Comparison of ENCODE assay signal across 10 cellular contexts in genomic region chr19:534088-534487, GRCh38. TPM values are rescaled to one million over a fixed set of nuclear protein-coding genes. Genes with fewer than 3 reads are reported as not detected.
A peak's percentile ranks its signal among the peaks of the same experiment; 100 is the strongest.
DNase-seq lines count a peak whose midpoint lies in the region; ATAC-seq and TF ChIP-seq lines count a peak whose summit lies in the region.
"Had no signal": no experiment of that assay in that cellular context is flagged by ENCODE, and none has a peak within 500 bp of the region (broad histone marks: within the 10 kb centered on the region; RNA-seq: fewer than 3 reads in every experiment).

No MANE protein-coding gene starts in this region.

- TF ChIP-seq CTCF in GM12864 (IDR thresholded peaks at IDR 0.05; ENCODE audit: low read depth, low read length, missing control alignments) = peak; percentile 17
- TF ChIP-seq CTCF in VCaP (conservative IDR thresholded peaks at IDR 0.05) = no peak
- no peak for TF ChIP-seq CTCF in gastroesophageal sphincter (IDR thresholded peaks at IDR 0.05)

- H3K9ac ChIP-seq in skeletal muscle satellite cell (ENCODE audit: low read depth, low read length) = peak overlapping the region; percentile 97

- H3K4me2 ChIP-seq in skeletal muscle satellite cell (ENCODE audit: low read length) = peak overlapping the region; percentile 97

- no peaks in the 10 kb centered on the region for H3K27me3 ChIP-seq in gastroesophageal sphincter
- no peaks in the 10 kb centered on the region for H3K27me3 ChIP-seq in skeletal muscle satellite cell (ENCODE audit: control insufficient read depth, insufficient read depth, low read length)

- peaks cover 3 to 40% of the 10 kb centered on the region in 2 donors for H3K36me3 ChIP-seq in gastroesophageal sphincter
- H3K36me3 ChIP-seq in skeletal muscle satellite cell (ENCODE audit: insufficient read depth, low read length) = peaks cover 16% of the 10 kb centered on the region

- H3K9me3 ChIP-seq in gastroesophageal sphincter (no peaks in the 10 kb centered on the region), skeletal muscle satellite cell (replicated peaks; ENCODE audit: low read length) (no peaks in the 10 kb centered on the region)

- WGBS in gastroesophageal sphincter (ENCODE audit: low coverage in 1 of 2), 2 donors = 50 to 65% methylated on average over 1 to 12 of the region's 14 CpGs

- H3K4me3 ChIP-seq in GM12864 (ENCODE audit: low read depth, low read length) (no peak overlapping the region), gastroesophageal sphincter (peak overlapping the region in 1 of 2 donors; percentile 99), skeletal muscle satellite cell (ENCODE audit: low read length) (peak overlapping the region; percentile 99)

- H3K4me1 ChIP-seq in gastroesophageal sphincter = peaks cover 0 to 50% (median 21%) of the 10 kb centered on the region in 3 donors
- H3K4me1 ChIP-seq in skeletal muscle satellite cell (ENCODE audit: control insufficient read depth, insufficient read depth, low read length) = peaks cover 28% of the 10 kb centered on the region

- peak overlapping the region; percentile 92 for H3K27ac ChIP-seq in VCaP
- peak overlapping the region in 3 of 4 donors; percentile 97 to 98 (median 98) for H3K27ac ChIP-seq in gastroesophageal sphincter

- DNase-seq in GM12864 (ENCODE audit: low read depth) = no peak
- DNase-seq in inferior parietal cortex (ENCODE audit: extremely low spot score) = no peak
- no peak for DNase-seq in COLO668 (lab: John Stamatoyannopoulos, UW; ENCODE audit: unreplicated experiment)
- DNase-seq in NCI-H2171 (lab: John Stamatoyannopoulos, UW) = no peak
- DNase-seq: left colon, NCI-H187 had no signal

- no peak for ATAC-seq in gastroesophageal sphincter
- ATAC-seq: left colon had no signal

- TF ChIP-seq POLR2A in gastroesophageal sphincter (IDR thresholded peaks at IDR 0.05) = no peak

- TF ChIP-seq EP300 in gastroesophageal sphincter (IDR thresholded peaks at IDR 0.05) = no peak

RNA-seq across cellular contexts. Expression of gene CDC34, which starts 2.5 kb away (rescaled TPM):
- 10 to 100 TPM; 43.2 to 86.9 (median 70.2) TPM for total RNA-seq in gastroesophageal sphincter
- 42.3 and 47.2 TPM in 2 replicates for total RNA-seq in skeletal muscle satellite cell (2012; rRNA removed)

RNA-seq across cellular contexts. Expression of gene GZMM, which starts 9.8 kb away (rescaled TPM):
- total RNA-seq in gastroesophageal sphincter = 1 to 10 TPM in 1 of 4 donors, under 1 TPM in 1, not detected in 2; 0.62 to 1.8 TPM
- 0.22 TPM in 1 of 2 replicates, not detected in the other for total RNA-seq in skeletal muscle satellite cell (2012; rRNA removed)
- total RNA-seq: bronchial epithelial cell had no signal

RNA-seq across cellular contexts. Expression of gene TPGS1, which starts 26.8 kb away (rescaled TPM):
- 10 to 100 TPM; 50.3 to 83.9 (median 69.7) TPM for total RNA-seq in gastroesophageal sphincter
- total RNA-seq in skeletal muscle satellite cell (2012; rRNA removed) = 32.7 and 35.4 TPM in 2 replicates

RNA-seq across cellular contexts. Expression of gene MADCAM1, which starts 37.8 kb away (rescaled TPM):
- under 1 TPM in 3 of 4 donors, not detected in 1; 0.20 to 0.46 (median 0.40) TPM for total RNA-seq in gastroesophageal sphincter
- 0.22 TPM in 1 of 2 replicates, not detected in the other for total RNA-seq in skeletal muscle satellite cell (2012; rRNA removed)
- total RNA-seq: bronchial epithelial cell had no signal

RNA-seq across cellular contexts. Expression of gene BSG, which starts 38.3 kb away (rescaled TPM):
- total RNA-seq in gastroesophageal sphincter = 100 to 1,000 TPM; 347 to 450 (median 384) TPM
- total RNA-seq in skeletal muscle satellite cell (2012; rRNA removed) = 268 and 289 TPM in 2 replicates
